In the genomic region with DNA sequence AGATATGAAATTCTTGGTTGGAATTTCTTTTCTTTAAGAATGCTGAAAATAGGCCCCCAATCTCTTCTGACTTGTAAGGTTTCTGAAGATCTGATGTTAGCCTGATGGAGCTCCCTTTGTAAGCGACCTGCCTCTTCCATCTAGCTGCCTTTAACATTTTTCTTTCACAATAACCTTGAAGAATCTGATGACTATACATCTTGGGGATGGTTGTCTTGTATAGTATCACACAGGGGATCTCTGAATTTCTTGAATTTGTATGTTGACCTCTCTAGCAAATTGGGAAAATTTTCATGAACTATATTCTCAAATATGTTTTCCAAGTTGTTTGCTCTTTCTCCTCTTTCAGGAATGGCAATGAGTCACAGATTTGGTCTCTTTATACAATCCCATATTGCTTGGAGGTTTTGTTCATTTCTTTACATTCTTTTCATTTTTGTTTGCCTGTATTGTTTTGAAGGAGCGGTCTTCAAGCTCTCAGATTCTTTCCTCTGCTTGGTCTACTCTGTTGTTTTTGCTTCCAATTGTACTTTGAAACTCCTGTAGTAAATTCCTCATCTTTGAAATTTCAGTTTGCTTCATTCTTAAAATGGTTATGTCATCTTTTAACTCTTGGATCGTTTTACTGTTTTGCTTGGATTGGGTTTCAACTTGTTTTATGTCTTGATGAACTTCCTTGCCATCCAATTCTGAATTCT, we compare ENCODE assay signal across 14 cellular contexts.
DNase-seq lines count a peak whose midpoint lies in the region; ATAC-seq and TF ChIP-seq lines count a peak whose summit lies in the region.
"Had no signal": no experiment of that assay in that cellular context is flagged by ENCODE, and none has a peak within 500 bp of the region (broad histone marks: within the 10 kb centered on the region; RNA-seq: fewer than 3 reads in every experiment).

No MANE protein-coding gene starts in this region.

- H3K36me3 ChIP-seq in skeletal muscle satellite cell (ENCODE audit: insufficient read depth, low read length) = no peaks in the 10 kb centered on the region

- H3K4me1 ChIP-seq in skeletal muscle satellite cell (ENCODE audit: control insufficient read depth, insufficient read depth, low read length) = peaks cover 18% of the 10 kb centered on the region

- TF ChIP-seq CTCF in fibroblast of pulmonary artery (IDR thresholded peaks at IDR 0.05; ENCODE audit: low read length, missing control alignments) = no peak

- DNase-seq in GM04504 (ENCODE audit: low read depth) (peak; percentile 31), amniotic epithelial cell (ENCODE audit: low read depth) (peak; percentile 16), fibroblast of pulmonary artery (ENCODE audit: low read depth) (peak; percentile 72), NCI-H510A treated with DMSO at 0.1 percent for 48 hours (lab: John Stamatoyannopoulos, UW) (no peak)
- no peak for DNase-seq in stimulated activated CD4-positive, alpha-beta T cell treated with anti-CD3 and anti-CD28 coated beads, Interleukin-4, amount 100 ng/mL, for 24 hours
- DNase-seq: activated CD4-positive, alpha-beta T cell treated with anti-CD3 and anti-CD28 coated beads for 1 hour; dermis blood vessel endothelial cell; GOT3; Karpas-422; NCI-H146; NCI-H526; stimulated activated CD4-positive, alpha-beta T cell treated with anti-CD3 and anti-CD28 coated beads, Interleukin-4, amount 100 ng/mL, for 1 hour had no signal

- no peaks in the 10 kb centered on the region for H3K9me3 ChIP-seq in skeletal muscle satellite cell (replicated peaks; ENCODE audit: low read length)

- H3K4me3 ChIP-seq in fibroblast of pulmonary artery (replicated peaks; ENCODE audit: low read depth, low read length) (no peak overlapping the region), skeletal muscle satellite cell (ENCODE audit: low read length) (peak overlapping the region; percentile 36)

- no peaks in the 10 kb centered on the region for H3K27me3 ChIP-seq in skeletal muscle satellite cell (ENCODE audit: control insufficient read depth, insufficient read depth, low read length)

- ATAC-seq in HG02870 (IDR thresholded peaks at IDR 0.05; ENCODE audit: unreplicated experiment) = no peak

- H3K9ac ChIP-seq in skeletal muscle satellite cell (ENCODE audit: low read depth, low read length) = peak overlapping the region; percentile 46

- peak overlapping the region; percentile 64 for H3K4me2 ChIP-seq in skeletal muscle satellite cell (ENCODE audit: low read length)

Comparison
In these comparisons a context has a peak if more than half of its experiments do, and no peak if none do; other contexts are left out.
1. DNase-seq: peak in GM04504 (single experiment), amniotic epithelial cell (single experiment) and fibroblast of pulmonary artery (single experiment); none in stimulated activated CD4-positive, alpha-beta T cell treated with anti-CD3 and anti-CD28 coated beads, Interleukin-4, amount 100 ng/mL, for 24 hours (single experiment) and NCI-H510A treated with DMSO at 0.1 percent for 48 hours (single experiment).